In the genomic region with DNA sequence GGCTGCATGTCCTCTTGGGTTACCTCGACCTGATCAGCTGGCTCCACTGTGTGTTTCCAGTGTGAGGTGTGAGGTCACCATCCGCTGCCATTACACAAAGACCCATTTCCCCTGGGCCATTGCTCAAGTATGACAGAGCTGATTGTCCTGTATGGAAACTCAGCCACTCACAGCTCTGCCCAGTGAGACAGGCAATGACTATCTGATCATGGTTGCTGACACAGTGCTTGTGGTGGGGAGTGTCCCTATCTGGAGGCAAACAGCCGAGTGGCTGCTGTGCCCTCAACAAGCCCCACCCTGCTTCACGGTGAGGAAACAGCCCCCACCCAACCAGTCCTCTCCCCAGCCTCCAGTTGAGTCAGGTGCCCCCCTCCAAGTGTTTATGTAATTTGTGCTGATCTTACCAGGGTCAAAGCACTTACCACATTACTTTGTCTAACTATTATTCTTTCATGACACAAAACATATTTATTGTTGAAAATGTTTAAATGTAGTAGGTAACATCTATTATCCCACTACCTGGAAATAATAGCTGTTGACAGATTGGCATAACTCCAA, we compare ENCODE assay signal across 8 cellular contexts. TPM values are rescaled to one million over a fixed set of nuclear protein-coding genes. Genes with fewer than 3 reads are reported as not detected.
A peak's percentile ranks its signal among the peaks of the same experiment; 100 is the strongest.
DNase-seq lines count a peak whose midpoint lies in the region; ATAC-seq and TF ChIP-seq lines count a peak whose summit lies in the region.

No MANE protein-coding gene starts in this region.

- H3K4me3 ChIP-seq in mammary epithelial cell (replicated peaks in 1 of 3; ENCODE audit: insufficient read depth in 1 of 3, low read depth in 2 of 3, low read length in 3 of 3) (no peak overlapping the region), osteoblast (ENCODE audit: insufficient read depth, low read length) (no peak overlapping the region)

- H3K36me3 ChIP-seq in mammary epithelial cell (ENCODE audit: insufficient read depth, low read length) (no peaks in the 10 kb centered on the region), osteoblast (ENCODE audit: insufficient read depth, low read length) (no peaks in the 10 kb centered on the region)

- ATAC-seq in GM18511 (IDR thresholded peaks at IDR 0.05; ENCODE audit: unreplicated experiment) = no peak

- H3K4me1 ChIP-seq in mammary epithelial cell (ENCODE audit: insufficient read depth, low read length) (peaks cover 4% of the 10 kb centered on the region), osteoblast (ENCODE audit: insufficient read depth, low read length) (peaks cover 12% of the 10 kb centered on the region)

- H3K27ac Mint-ChIP-seq in T-helper 2 cell treated with Interferon-gamma antibody and Interleukin-4, amounts not matched to agents 5 μg/mL and 100 μg/mL, for 36 hours = peak overlapping the region; percentile 99
- peak overlapping the region; percentile 81 for H3K27ac Mint-ChIP-seq in progenitor cell of endocrine pancreas

- no peaks in the 10 kb centered on the region for H3K79me2 ChIP-seq in mammary epithelial cell (ENCODE audit: insufficient read depth, low read length)
- H3K79me2 ChIP-seq in osteoblast (ENCODE audit: insufficient read depth, low read length) = no peaks in the 10 kb centered on the region

- no peaks in the 10 kb centered on the region for H3K27me3 ChIP-seq in mammary epithelial cell (ENCODE audit: insufficient read depth, low read length)
- H3K27me3 ChIP-seq in osteoblast (ENCODE audit: insufficient read depth, low read length) = no peaks in the 10 kb centered on the region

- H2AFZ ChIP-seq in mammary epithelial cell (ENCODE audit: low read depth, low read length) (no peak overlapping the region), osteoblast (ENCODE audit: low read length) (no peak overlapping the region)

- no peaks in the 10 kb centered on the region for H3K9me3 Mint-ChIP-seq in T-helper 2 cell treated with Interferon-gamma antibody and Interleukin-4, amounts not matched to agents 5 μg/mL and 100 μg/mL, for 36 hours
- H3K9me3 Mint-ChIP-seq in progenitor cell of endocrine pancreas (ENCODE audit: low read depth) = no peaks in the 10 kb centered on the region

- no peaks in the 10 kb centered on the region for H3K27me3 Mint-ChIP-seq in T-helper 2 cell treated with Interferon-gamma antibody and Interleukin-4, amounts not matched to agents 5 μg/mL and 100 μg/mL, for 36 hours (ENCODE audit: low read depth)
- H3K27me3 Mint-ChIP-seq in progenitor cell of endocrine pancreas = no peaks in the 10 kb centered on the region

- peaks cover 36% of the 10 kb centered on the region for H3K36me3 Mint-ChIP-seq in T-helper 2 cell treated with Interferon-gamma antibody and Interleukin-4, amounts not matched to agents 5 μg/mL and 100 μg/mL, for 36 hours (ENCODE audit: low read depth)
- peaks cover 2% of the 10 kb centered on the region for H3K36me3 Mint-ChIP-seq in progenitor cell of endocrine pancreas (ENCODE audit: insufficient read depth)

- no peaks in the 10 kb centered on the region for H3K9me3 ChIP-seq in mammary epithelial cell (replicated peaks; ENCODE audit: insufficient read depth, low read length)
- no peaks in the 10 kb centered on the region for H3K9me3 ChIP-seq in osteoblast (ENCODE audit: low read depth, low read length)

- DNase-seq in COR-L47 (lab: John Stamatoyannopoulos, UW) (peak; percentile 79), mammary epithelial cell (peak; percentile 48), progenitor cell of endocrine pancreas (ENCODE audit: low spot score, unreplicated experiment) (no peak), hypothalamus (lab: John Stamatoyannopoulos, UW) (no peak), Ammon's horn (ENCODE audit: low spot score) (no peak), osteoblast (ENCODE audit: insufficient read length, low spot score, missing footprints) (no peak)
- DNase-seq in T-helper 2 cell treated with Interferon-gamma antibody and Interleukin-4, amounts not matched to agents 5 μg/mL and 100 μg/mL, for 36 hours (ENCODE audit: low spot score) = peak; percentile 74

- dilution Hi-C loops in mammary epithelial cell (cut with HindIII; ENCODE audit: low sequenced_read_pairs) = no loop called here

- no peak overlapping the region for H3K4me2 ChIP-seq in mammary epithelial cell (ENCODE audit: insufficient read depth, low read depth, low read length)
- H3K4me2 ChIP-seq in osteoblast (ENCODE audit: insufficient read depth, low read length) = no peak overlapping the region

- in situ Hi-C loops in mammary epithelial cell (cut with MboI; ENCODE audit: low sequenced_read_pairs in 2 of 2) = no loop called here

- no peak for TF ChIP-seq CTCF in mammary epithelial cell (conservative IDR thresholded peaks at IDR 0.05 in 1 of 2, IDR thresholded peaks at IDR 0.05 in 1 of 2; ENCODE audit: extremely low read depth in 1 of 2, insufficient read depth in 1 of 2, low read depth in 1 of 2, low read length in 2 of 2)
- no peak for TF ChIP-seq CTCF in progenitor cell of endocrine pancreas (IDR thresholded peaks at IDR 0.05; ENCODE audit: unreplicated experiment)
- TF ChIP-seq CTCF in osteoblast (IDR thresholded peaks at IDR 0.05; ENCODE audit: extremely low read depth, low read depth, low read length) = no peak

- H3K27ac ChIP-seq in mammary epithelial cell (ENCODE audit: insufficient read depth, low read depth, low read length) (no peak overlapping the region), osteoblast (ENCODE audit: low read depth, low read length) (no peak overlapping the region)

- H3K4me1 Mint-ChIP-seq in T-helper 2 cell treated with Interferon-gamma antibody and Interleukin-4, amounts not matched to agents 5 μg/mL and 100 μg/mL, for 36 hours (ENCODE audit: low read depth) = peaks cover 83% of the 10 kb centered on the region
- H3K4me1 Mint-ChIP-seq in progenitor cell of endocrine pancreas (ENCODE audit: low read depth) = peaks cover 35% of the 10 kb centered on the region

- 24% methylated on average over 3 of the region's 4 CpGs for WGBS in mammary epithelial cell (ENCODE audit: low coverage, missing lambda C conversion rate)

- intact Hi-C loops in mammary epithelial cell (cut with micrococcal nuclease) = no loop called here

- BruUV-seq in mammary epithelial cell (replicated peaks; lab: Mats Ljungman, UMichigan) = no TSS peak

- no peak overlapping the region for H3K9ac ChIP-seq in mammary epithelial cell (ENCODE audit: insufficient read depth, low read length)

- H4K20me1 ChIP-seq in mammary epithelial cell (ENCODE audit: insufficient read depth, low read length) = no peaks in the 10 kb centered on the region
- no peaks in the 10 kb centered on the region for H4K20me1 ChIP-seq in osteoblast (ENCODE audit: insufficient read depth, low read length)

- CTCF ChIA-PET in mammary epithelial cell (lab: Charles Lee; ENCODE audit: low non-redundant PET) = no interaction called here

- peak overlapping the region; percentile 90 for H3K4me3 Mint-ChIP-seq in T-helper 2 cell treated with Interferon-gamma antibody and Interleukin-4, amounts not matched to agents 5 μg/mL and 100 μg/mL, for 36 hours
- H3K4me3 Mint-ChIP-seq in progenitor cell of endocrine pancreas (ENCODE audit: low read depth) = no peak overlapping the region

RNA-seq across cellular contexts. Expression of a gene that starts 11.7 kb away (rescaled TPM):
- total RNA-seq in mammary epithelial cell (10 to 100 TPM; 11.8 to 11.9 TPM), progenitor cell of endocrine pancreas (41.2 and 42.9 TPM in 2 replicates), osteoblast (4.3 and 6.8 TPM in 2 replicates)
- 23.6 TPM for polyA plus RNA-seq in mammary epithelial cell
- polyA minus RNA-seq in mammary epithelial cell = 37.9 TPM

Comparison
In these comparisons a context has a peak if more than half of its experiments do, and no peak if none do; other contexts are left out.
1. DNase-seq: peak in COR-L47 (single experiment), T-helper 2 cell treated with Interferon-gamma antibody and Interleukin-4, amounts not matched to agents 5 μg/mL and 100 μg/mL, for 36 hours (single experiment) and mammary epithelial cell (single experiment); none in progenitor cell of endocrine pancreas (single experiment), hypothalamus (0 of 51), Ammon's horn (single experiment) and osteoblast (single experiment).